ENCODE assay signal across 1 cellular context in genomic region chr17:28951991-28952975, GRCh38.
TF ChIP-seq lines count a peak whose summit lies in the region.

No MANE protein-coding gene starts in this region.

TF ChIP-seq in HepG2, 621 proteins besides CTCF, POLR2A, EP300 and RAD21 (continues in another document):
- TF ChIP-seq, protein P1, sequence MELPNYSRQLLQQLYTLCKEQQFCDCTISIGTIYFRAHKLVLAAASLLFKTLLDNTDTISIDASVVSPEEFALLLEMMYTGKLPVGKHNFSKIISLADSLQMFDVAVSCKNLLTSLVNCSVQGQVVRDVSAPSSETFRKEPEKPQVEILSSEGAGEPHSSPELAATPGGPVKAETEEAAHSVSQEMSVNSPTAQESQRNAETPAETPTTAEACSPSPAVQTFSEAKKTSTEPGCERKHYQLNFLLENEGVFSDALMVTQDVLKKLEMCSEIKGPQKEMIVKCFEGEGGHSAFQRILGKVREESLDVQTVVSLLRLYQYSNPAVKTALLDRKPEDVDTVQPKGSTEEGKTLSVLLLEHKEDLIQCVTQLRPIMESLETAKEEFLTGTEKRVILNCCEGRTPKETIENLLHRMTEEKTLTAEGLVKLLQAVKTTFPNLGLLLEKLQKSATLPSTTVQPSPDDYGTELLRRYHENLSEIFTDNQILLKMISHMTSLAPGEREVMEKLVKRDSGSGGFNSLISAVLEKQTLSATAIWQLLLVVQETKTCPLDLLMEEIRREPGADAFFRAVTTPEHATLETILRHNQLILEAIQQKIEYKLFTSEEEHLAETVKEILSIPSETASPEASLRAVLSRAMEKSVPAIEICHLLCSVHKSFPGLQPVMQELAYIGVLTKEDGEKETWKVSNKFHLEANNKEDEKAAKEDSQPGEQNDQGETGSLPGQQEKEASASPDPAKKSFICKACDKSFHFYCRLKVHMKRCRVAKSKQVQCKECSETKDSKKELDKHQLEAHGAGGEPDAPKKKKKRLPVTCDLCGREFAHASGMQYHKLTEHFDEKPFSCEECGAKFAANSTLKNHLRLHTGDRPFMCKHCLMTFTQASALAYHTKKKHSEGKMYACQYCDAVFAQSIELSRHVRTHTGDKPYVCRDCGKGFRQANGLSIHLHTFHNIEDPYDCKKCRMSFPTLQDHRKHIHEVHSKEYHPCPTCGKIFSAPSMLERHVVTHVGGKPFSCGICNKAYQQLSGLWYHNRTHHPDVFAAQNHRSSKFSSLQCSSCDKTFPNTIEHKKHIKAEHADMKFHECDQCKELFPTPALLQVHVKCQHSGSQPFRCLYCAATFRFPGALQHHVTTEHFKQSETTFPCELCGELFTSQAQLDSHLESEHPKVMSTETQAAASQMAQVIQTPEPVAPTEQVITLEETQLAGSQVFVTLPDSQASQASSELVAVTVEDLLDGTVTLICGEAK (IDR thresholded peaks at IDR 0.05) = no peak
- TF ChIP-seq, protein P1 (CRISPR knock-in tag; IDR thresholded peaks at IDR 0.05) = peak; percentile 88
- no peak for TF ChIP-seq ZNF546 (CRISPR knock-in tag; conservative IDR thresholded peaks at IDR 0.05)
- no peak for TF ChIP-seq SMAD9 (CRISPR knock-in tag; IDR thresholded peaks at IDR 0.05)
- TF ChIP-seq GTF2F1 (IDR thresholded peaks at IDR 0.05; ENCODE audit: low read length) = 0 out of 2 replicates have a peak, but pooled peaks have one; percentile 38
- peak; percentile 76 for TF ChIP-seq RBM22 (optimal IDR thresholded peaks at IDR 0.05; ENCODE audit: low read length)
- peak; percentile 45 for TF ChIP-seq TAF1 (CRISPR knock-in tag; IDR thresholded peaks at IDR 0.05)
- peak; percentile 81; the same call in 1 of the 2 replicates for TF ChIP-seq SP4 (CRISPR knock-in tag; IDR thresholded peaks at IDR 0.05)
- TF ChIP-seq ATF7-NPFF (CRISPR knock-in tag; IDR thresholded peaks at IDR 0.05; ENCODE audit: low read depth) = no peak
- TF ChIP-seq, protein P2, sequence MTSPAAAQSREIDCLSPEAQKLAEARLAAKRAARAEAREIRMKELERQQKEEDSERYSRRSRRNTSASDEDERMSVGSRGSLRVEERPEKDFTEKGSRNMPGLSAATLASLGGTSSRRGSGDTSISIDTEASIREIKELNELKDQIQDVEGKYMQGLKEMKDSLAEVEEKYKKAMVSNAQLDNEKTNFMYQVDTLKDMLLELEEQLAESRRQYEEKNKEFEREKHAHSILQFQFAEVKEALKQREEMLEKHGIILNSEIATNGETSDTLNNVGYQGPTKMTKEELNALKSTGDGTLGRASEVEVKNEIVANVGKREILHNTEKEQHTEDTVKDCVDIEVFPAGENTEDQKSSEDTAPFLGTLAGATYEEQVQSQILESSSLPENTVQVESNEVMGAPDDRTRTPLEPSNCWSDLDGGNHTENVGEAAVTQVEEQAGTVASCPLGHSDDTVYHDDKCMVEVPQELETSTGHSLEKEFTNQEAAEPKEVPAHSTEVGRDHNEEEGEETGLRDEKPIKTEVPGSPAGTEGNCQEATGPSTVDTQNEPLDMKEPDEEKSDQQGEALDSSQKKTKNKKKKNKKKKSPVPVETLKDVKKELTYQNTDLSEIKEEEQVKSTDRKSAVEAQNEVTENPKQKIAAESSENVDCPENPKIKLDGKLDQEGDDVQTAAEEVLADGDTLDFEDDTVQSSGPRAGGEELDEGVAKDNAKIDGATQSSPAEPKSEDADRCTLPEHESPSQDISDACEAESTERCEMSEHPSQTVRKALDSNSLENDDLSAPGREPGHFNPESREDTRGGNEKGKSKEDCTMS (CRISPR knock-in tag; conservative IDR thresholded peaks at IDR 0.05) = no peak
- no peak for TF ChIP-seq ATM (IDR thresholded peaks at IDR 0.05; ENCODE audit: borderline replicate concordance)
- TF ChIP-seq, protein P3, sequence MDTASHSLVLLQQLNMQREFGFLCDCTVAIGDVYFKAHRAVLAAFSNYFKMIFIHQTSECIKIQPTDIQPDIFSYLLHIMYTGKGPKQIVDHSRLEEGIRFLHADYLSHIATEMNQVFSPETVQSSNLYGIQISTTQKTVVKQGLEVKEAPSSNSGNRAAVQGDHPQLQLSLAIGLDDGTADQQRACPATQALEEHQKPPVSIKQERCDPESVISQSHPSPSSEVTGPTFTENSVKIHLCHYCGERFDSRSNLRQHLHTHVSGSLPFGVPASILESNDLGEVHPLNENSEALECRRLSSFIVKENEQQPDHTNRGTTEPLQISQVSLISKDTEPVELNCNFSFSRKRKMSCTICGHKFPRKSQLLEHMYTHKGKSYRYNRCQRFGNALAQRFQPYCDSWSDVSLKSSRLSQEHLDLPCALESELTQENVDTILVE (CRISPR knock-in tag; IDR thresholded peaks at IDR 0.05) = peak; percentile 85; the same call in 1 of the 2 replicates
- TF ChIP-seq ZNF484 (CRISPR knock-in tag; IDR thresholded peaks at IDR 0.05; ENCODE audit: borderline replicate concordance, low read depth) = no peak
- TF ChIP-seq, protein P4, sequence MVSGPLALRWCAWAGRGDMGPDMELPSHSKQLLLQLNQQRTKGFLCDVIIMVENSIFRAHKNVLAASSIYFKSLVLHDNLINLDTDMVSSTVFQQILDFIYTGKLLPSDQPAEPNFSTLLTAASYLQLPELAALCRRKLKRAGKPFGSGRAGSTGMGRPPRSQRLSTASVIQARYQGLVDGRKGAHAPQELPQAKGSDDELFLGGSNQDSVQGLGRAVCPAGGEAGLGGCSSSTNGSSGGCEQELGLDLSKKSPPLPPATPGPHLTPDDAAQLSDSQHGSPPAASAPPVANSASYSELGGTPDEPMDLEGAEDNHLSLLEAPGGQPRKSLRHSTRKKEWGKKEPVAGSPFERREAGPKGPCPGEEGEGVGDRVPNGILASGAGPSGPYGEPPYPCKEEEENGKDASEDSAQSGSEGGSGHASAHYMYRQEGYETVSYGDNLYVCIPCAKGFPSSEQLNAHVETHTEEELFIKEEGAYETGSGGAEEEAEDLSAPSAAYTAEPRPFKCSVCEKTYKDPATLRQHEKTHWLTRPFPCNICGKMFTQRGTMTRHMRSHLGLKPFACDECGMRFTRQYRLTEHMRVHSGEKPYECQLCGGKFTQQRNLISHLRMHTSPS (CRISPR knock-in tag; IDR thresholded peaks at IDR 0.05; ENCODE audit: low read depth) = peak; percentile 44
- TF ChIP-seq, protein P5, sequence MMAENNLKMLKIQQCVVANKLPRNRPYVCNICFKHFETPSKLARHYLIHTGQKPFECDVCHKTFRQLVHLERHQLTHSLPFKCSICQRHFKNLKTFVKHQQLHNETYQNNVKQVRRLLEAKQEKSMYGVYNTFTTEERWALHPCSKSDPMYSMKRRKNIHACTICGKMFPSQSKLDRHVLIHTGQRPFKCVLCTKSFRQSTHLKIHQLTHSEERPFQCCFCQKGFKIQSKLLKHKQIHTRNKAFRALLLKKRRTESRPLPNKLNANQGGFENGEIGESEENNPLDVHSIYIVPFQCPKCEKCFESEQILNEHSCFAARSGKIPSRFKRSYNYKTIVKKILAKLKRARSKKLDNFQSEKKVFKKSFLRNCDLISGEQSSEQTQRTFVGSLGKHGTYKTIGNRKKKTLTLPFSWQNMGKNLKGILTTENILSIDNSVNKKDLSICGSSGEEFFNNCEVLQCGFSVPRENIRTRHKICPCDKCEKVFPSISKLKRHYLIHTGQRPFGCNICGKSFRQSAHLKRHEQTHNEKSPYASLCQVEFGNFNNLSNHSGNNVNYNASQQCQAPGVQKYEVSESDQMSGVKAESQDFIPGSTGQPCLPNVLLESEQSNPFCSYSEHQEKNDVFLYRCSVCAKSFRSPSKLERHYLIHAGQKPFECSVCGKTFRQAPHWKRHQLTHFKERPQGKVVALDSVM (CRISPR knock-in tag; IDR thresholded peaks at IDR 0.05) = no peak
- TF ChIP-seq AFF4 (CRISPR knock-in tag; IDR thresholded peaks at IDR 0.05) = no peak
- no peak for TF ChIP-seq KLF9 (CRISPR knock-in tag; IDR thresholded peaks at IDR 0.05; ENCODE audit: low read depth)
- no peak for TF ChIP-seq LCORL (IDR thresholded peaks at IDR 0.05)
- peak; percentile 84 for TF ChIP-seq LCORL (CRISPR knock-in tag; IDR thresholded peaks at IDR 0.05)
- TF ChIP-seq, protein P6, sequence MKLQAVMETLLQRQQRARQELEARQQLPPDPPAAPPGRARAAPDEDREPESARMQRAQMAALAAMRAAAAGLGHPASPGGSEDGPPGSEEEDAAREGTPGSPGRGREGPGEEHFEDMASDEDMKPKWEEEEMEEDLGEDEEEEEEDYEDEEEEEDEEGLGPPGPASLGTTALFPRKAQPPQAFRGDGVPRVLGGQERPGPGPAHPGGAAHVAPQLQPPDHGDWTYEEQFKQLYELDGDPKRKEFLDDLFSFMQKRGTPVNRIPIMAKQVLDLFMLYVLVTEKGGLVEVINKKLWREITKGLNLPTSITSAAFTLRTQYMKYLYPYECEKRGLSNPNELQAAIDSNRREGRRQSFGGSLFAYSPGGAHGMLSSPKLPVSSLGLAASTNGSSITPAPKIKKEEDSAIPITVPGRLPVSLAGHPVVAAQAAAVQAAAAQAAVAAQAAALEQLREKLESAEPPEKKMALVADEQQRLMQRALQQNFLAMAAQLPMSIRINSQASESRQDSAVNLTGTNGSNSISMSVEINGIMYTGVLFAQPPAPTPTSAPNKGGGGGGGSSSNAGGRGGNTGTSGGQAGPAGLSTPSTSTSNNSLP (IDR thresholded peaks at IDR 0.05; ENCODE audit: low read depth, low read length) = peak; percentile 31; the same call in 1 of the 2 replicates
- TF ChIP-seq NR2C2 (CRISPR knock-in tag; IDR thresholded peaks at IDR 0.05; ENCODE audit: borderline replicate concordance) = peak; percentile 99
- TF ChIP-seq ZBTB20 (CRISPR knock-in tag; IDR thresholded peaks at IDR 0.05; ENCODE audit: borderline replicate concordance, low read depth) = 0 out of 2 replicates have a peak, but pooled peaks have one; percentile 15
- peak; percentile 73 for TF ChIP-seq DMAP1 (CRISPR knock-in tag; IDR thresholded peaks at IDR 0.05)
- TF ChIP-seq ZNF124 (CRISPR knock-in tag; IDR thresholded peaks at IDR 0.05) = peak; percentile 38; the same call in 1 of the 2 replicates
